Comparison of ENCODE assay signal across 6 cellular contexts in genomic region chr6:45882671-45883070, GRCh38.
"Had no signal": no experiment of that assay in that cellular context is flagged by ENCODE, and none has a peak within 500 bp of the region (broad histone marks: within the 10 kb centered on the region; RNA-seq: fewer than 3 reads in every experiment).

No MANE protein-coding gene starts in this region.

- H3K4me3 Mint-ChIP-seq: HFFc6, IgD-negative memory B cell had no signal

- DNase-seq: GM23248, GOT3, H7, HFFc6 had no signal

- H3K36me3 ChIP-seq: HAP-1 had no signal

- H3K9me3 Mint-ChIP-seq: HFFc6, IgD-negative memory B cell had no signal

- H3K9me3 ChIP-seq: HAP-1 had no signal

- H3K27ac Mint-ChIP-seq: HFFc6, IgD-negative memory B cell had no signal

- H3K4me1 ChIP-seq: HAP-1 had no signal

- H3K4me3 ChIP-seq: GM23248, HAP-1 had no signal

- H3K4me1 Mint-ChIP-seq: IgD-negative memory B cell had no signal
